26 cellular contexts compared by ENCODE assay signal in the genomic region with DNA sequence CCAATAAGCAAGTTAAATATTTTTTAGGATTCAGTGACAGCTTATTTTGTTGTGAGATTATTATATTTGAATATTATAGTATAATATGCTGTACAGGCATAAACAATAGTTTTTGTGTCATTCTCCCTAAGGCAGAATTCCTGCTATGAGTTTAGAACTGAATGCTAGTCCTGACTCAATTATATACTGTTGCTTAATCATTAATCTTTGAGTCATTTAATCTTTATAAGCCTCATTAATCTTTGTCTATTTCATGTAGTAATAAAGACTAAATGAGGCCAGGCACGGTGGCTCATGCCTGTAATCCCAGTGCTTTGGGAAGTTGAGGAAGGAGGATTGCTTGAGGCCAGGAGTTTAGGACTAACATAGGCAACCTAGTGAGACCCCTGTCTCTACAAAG. TPM values are rescaled to one million over a fixed set of nuclear protein-coding genes. Genes with fewer than 3 reads are reported as not detected.
DNase-seq lines count a peak whose midpoint lies in the region; ATAC-seq, FAIRE-seq and TF ChIP-seq lines count a peak whose summit lies in the region.
"Had no signal": no experiment of that assay in that cellular context is flagged by ENCODE, and none has a peak within 500 bp of the region (broad histone marks: within the 10 kb centered on the region; RNA-seq: fewer than 3 reads in every experiment).

No MANE protein-coding gene starts in this region.

- H3K27ac ChIP-seq in GM23248, result no peak overlapping the region
- H3K27ac ChIP-seq: 22Rv1, BLaER1, C4-2B had no signal

- TF ChIP-seq CTCF in bronchial epithelial cell (IDR thresholded peaks at IDR 0.05; ENCODE audit: insufficient read depth, low read length, severe bottlenecking) (no peak), chondrocyte (IDR thresholded peaks at IDR 0.05) (no peak)

- H3K4me1 ChIP-seq in GM23248 (ENCODE audit: insufficient read depth), result 0 out of 2 replicates have a peak, but pooled peaks cover 5% of the 10 kb centered on the region

- no peak for FAIRE-seq in bronchial epithelial cell (lab: Jason Lieb, UNC)
- FAIRE-seq: A204.1, D721Med, GM12878, GM18507, H1 had no signal

- no peaks in the 10 kb centered on the region for H3K27me3 ChIP-seq in bronchial epithelial cell (ENCODE audit: control insufficient read depth, insufficient read depth, low read length)
- no peaks in the 10 kb centered on the region for H3K27me3 ChIP-seq in GM23248 (replicated peaks; ENCODE audit: insufficient read depth)
- H3K27me3 ChIP-seq: BLaER1 had no signal

- no peaks in the 10 kb centered on the region for H3K36me3 Mint-ChIP-seq in chondrocyte (ENCODE audit: low read depth)
- H3K36me3 Mint-ChIP-seq: CD4-positive, CD25-positive, alpha-beta regulatory T cell had no signal

- no peaks in the 10 kb centered on the region for H3K27me3 Mint-ChIP-seq in chondrocyte (ENCODE audit: low read depth)
- H3K27me3 Mint-ChIP-seq: B cell had no signal

- in situ Hi-C loops in Caki2 (cut with HindIII; ENCODE audit: low pct_unique_long_range_greater_than_20kb, low sequenced_read_pairs), result no loop called here
- in situ Hi-C loops in GM23248 (cut with MboI), result loop anchor here (25.0 kb wide), 1 partner anchor 411 kb away; no protein-coding TSS in a partner anchor

- peaks cover 10% of the 10 kb centered on the region for H3F3A ChIP-seq in GM23248 (ENCODE audit: insufficient read depth)

- H3K9ac ChIP-seq in GM23248, result no peak overlapping the region
- H3K9ac ChIP-seq: BLaER1 had no signal

- H3K4me1 Mint-ChIP-seq in chondrocyte (ENCODE audit: low read depth), result peaks cover 13% of the 10 kb centered on the region

- no peak overlapping the region for H3K4me3 ChIP-seq in bronchial epithelial cell (ENCODE audit: low read depth, low read length)
- no peak overlapping the region for H3K4me3 ChIP-seq in GM23248
- H3K4me3 ChIP-seq: BLaER1, GM12878 had no signal

- peaks cover 11% of the 10 kb centered on the region for H3K79me2 ChIP-seq in GM23248 (ENCODE audit: insufficient read depth)

- ATAC-seq in esophagus mucosa (peak; percentile 59), HG03571 (IDR thresholded peaks at IDR 0.05; ENCODE audit: unreplicated experiment) (no peak)
- ATAC-seq: CD8-positive, alpha-beta T cell; GM12878 had no signal

- H3K27ac Mint-ChIP-seq in chondrocyte (ENCODE audit: unreplicated experiment), result no peak overlapping the region
- H3K27ac Mint-ChIP-seq: B cell; CD4-positive, CD25-positive, alpha-beta regulatory T cell; CD8-positive, alpha-beta T cell had no signal

- H3K9me3 Mint-ChIP-seq in chondrocyte (ENCODE audit: low read depth), result no peaks in the 10 kb centered on the region
- H3K9me3 Mint-ChIP-seq: CD8-positive, alpha-beta T cell had no signal

- H3K4me3 Mint-ChIP-seq in chondrocyte (ENCODE audit: unreplicated experiment), result no peak overlapping the region
- H3K4me3 Mint-ChIP-seq: B cell; CD8-positive, alpha-beta T cell had no signal

- no peaks in the 10 kb centered on the region for H3K9me3 ChIP-seq in GM23248 (ENCODE audit: low read depth)
- H3K9me3 ChIP-seq: BLaER1, Caco-2 had no signal

- H2AFZ ChIP-seq in GM23248, result no peak overlapping the region

- WGBS in GM23248 (ENCODE audit: low coverage in 1 of 2, low lambda C conversion rate in 2 of 2, missing lambda C conversion rate in 2 of 2), 2 experiments, result 79 to 92% methylated on average over 1 of the region's 1 CpG

- no peaks in the 10 kb centered on the region for H3K9me2 ChIP-seq in GM23248 (ENCODE audit: insufficient read depth)

- H3K36me3 ChIP-seq in bronchial epithelial cell (ENCODE audit: control insufficient read depth, insufficient read depth, low read length) (no peaks in the 10 kb centered on the region), GM23248 (ENCODE audit: low read depth) (no peaks in the 10 kb centered on the region)
- H3K36me3 ChIP-seq: BLaER1 had no signal

- H4K20me1 ChIP-seq in GM23248 (ENCODE audit: insufficient read depth), result no peaks in the 10 kb centered on the region

- peak; percentile 41 for DNase-seq in Caki2 (ENCODE audit: low read depth)
- DNase-seq in bronchial epithelial cell (ENCODE audit: low read depth), result peak; percentile 52
- DNase-seq in left kidney (ENCODE audit: low read depth, low spot score), result peak; percentile 16
- DNase-seq in chondrocyte (ENCODE audit: low spot score), result no peak
- DNase-seq in GM23248, result no peak
- DNase-seq in stimulated activated CD4-positive, alpha-beta T cell treated with anti-CD3 and anti-CD28 coated beads, Interleukin-4, amount 100 ng/mL, for 1 hour, result no peak
- DNase-seq: Caco-2; CD4-positive, CD25-positive, alpha-beta regulatory T cell; CD8-positive, alpha-beta T cell; DMS 273 treated with DMSO at 0.1 percent for 48 hours; DMS79; EL; GDM1; H7; HCEC 1CT had no signal

- H3K4me2 ChIP-seq in GM23248 (ENCODE audit: unreplicated experiment), result no peak overlapping the region
- H3K4me2 ChIP-seq: BLaER1 had no signal

RNA-seq across cellular contexts. Expression of a gene that starts 3.6 kb away (rescaled TPM):
- 6.5 and 24.3 TPM in 2 replicates for total RNA-seq in Caki2 (2014; rRNA removed; shearing (Covaris generic); ENCODE audit: low replicate concordance)
- total RNA-seq in bronchial epithelial cell, result 22.0 and 24.0 TPM in 2 replicates
- total RNA-seq in esophagus mucosa, result 19.0 TPM
- 37.3 to 47.1 TPM (median 40.1 TPM) in 3 replicates for total RNA-seq in chondrocyte
- 15.8 and 17.4 TPM in 2 replicates for total RNA-seq in GM23248 (2014; rRNA removed; shearing (Covaris generic))
- 8.1 and 13.5 TPM in 2 replicates for polyA plus RNA-seq in GM23248 (2016; fragmentation: Nextera tagmentation; extraction: Ambion mirVana)

RNA-seq across cellular contexts. Expression of a gene that starts 51.0 kb away (rescaled TPM):
- 15.1 and 28.8 TPM in 2 replicates for total RNA-seq in Caki2 (2014; rRNA removed; shearing (Covaris generic); ENCODE audit: low replicate concordance)
- total RNA-seq in bronchial epithelial cell (26.3 and 50.2 TPM in 2 replicates), esophagus mucosa (52.0 TPM), chondrocyte (75.6 to 89.6 TPM (median 87.6 TPM) in 3 replicates)
- 41.9 and 52.3 TPM in 2 replicates for total RNA-seq in GM23248 (2014; rRNA removed; shearing (Covaris generic))
- polyA plus RNA-seq in GM23248 (2016; fragmentation: Nextera tagmentation; extraction: Ambion mirVana), result 227 and 233 TPM in 2 replicates

Comparison
In these comparisons a context has a peak if more than half of its experiments do, and no peak if none do; other contexts are left out.
1. DNase-seq: peak in Caki2 (single experiment), bronchial epithelial cell (single experiment) and left kidney (single experiment); none in chondrocyte (single experiment), GM23248 (single experiment) and stimulated activated CD4-positive, alpha-beta T cell treated with anti-CD3 and anti-CD28 coated beads, Interleukin-4, amount 100 ng/mL, for 1 hour (single experiment).